In the genomic region with DNA sequence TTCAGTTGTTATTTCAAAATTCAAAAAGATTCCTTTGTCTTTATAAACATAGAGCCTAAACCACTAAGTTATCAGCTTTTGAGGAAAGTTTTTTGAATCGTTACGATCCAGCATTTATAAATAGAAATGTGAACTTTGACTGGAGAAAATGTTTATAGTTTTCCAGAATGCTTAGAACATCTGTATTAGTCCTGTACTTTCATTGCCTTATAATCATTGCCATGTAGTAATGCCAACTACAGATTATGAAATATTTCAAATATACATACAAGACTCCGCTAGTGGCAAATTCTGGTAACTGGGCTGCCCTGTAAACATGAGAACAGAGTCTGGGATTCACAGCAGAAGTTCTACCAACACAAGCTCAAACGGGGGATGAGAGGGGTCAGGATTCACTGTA, we compare ENCODE assay signal across 33 cellular contexts.
"Had no signal": no experiment of that assay in that cellular context is flagged by ENCODE, and none has a peak within 500 bp of the region (broad histone marks: within the 10 kb centered on the region; RNA-seq: fewer than 3 reads in every experiment).

No MANE protein-coding gene starts in this region.

- DNase-seq: activated B cell treated with CpG ODN at 0.5 μM for 24 hours; activated CD4-positive, alpha-beta memory T cell treated with anti-CD3 and anti-CD28 coated beads for 36 hours; activated CD4-positive, alpha-beta T cell treated with anti-CD3 and anti-CD28 coated beads for 36 hours; activated CD4-positive, alpha-beta T cell treated with anti-CD3 and anti-CD28 coated beads, Interleukin-2, amount 10 ng/mL, durations not matched to agents 24 days and 14 days; activated CD4-positive, CD25-positive, alpha-beta regulatory T cell treated with anti-CD3 and anti-CD28 coated beads, Interleukin-2, amount 50 U/mL, for 72 hours; activated CD8-positive, alpha-beta memory T cell treated with anti-CD3 and anti-CD28 coated beads, Interleukin-2, amount 50 U/mL, for 48 hours; activated CD8-positive, alpha-beta T cell treated with anti-CD3 and anti-CD28 coated beads, Interleukin-2, amount 10 ng/mL, durations not matched to agents 7 days and 5 days; activated gamma-delta T cell treated with Interleukin-2 at 50 U/mL for 16 hours; activated naive CD4-positive, alpha-beta T cell treated with anti-CD3 and anti-CD28 coated beads, Interleukin-2, amount 50 U/mL, for 16 hours; activated naive CD4-positive, alpha-beta T cell treated with Interleukin-2 at 50 U/mL for 16 hours; activated T-cell treated with anti-CD3 and anti-CD28 coated beads for 4 hours; activated T-cell treated with anti-CD3 and anti-CD28 coated beads, Interleukin-2, amount 50 U/mL, for 24 hours; activated T-cell treated with anti-CD3 and anti-CD28 coated beads, Interleukin-2, amount 50 U/mL, for 72 hours; amniotic stem cell; anterior cingulate cortex; body of pancreas; caudate nucleus; cortex of kidney; dermis blood vessel endothelial cell; effector CD4-positive, alpha-beta T cell; effector memory CD8-positive, alpha-beta T cell; erythroblast; foreskin keratinocyte; gastrocnemius medialis; glutamatergic neuron; heart left ventricle; T-helper 1 cell; T-helper 17 cell; T1000; WERI-Rb-1 had no signal

- H3K36me3 Mint-ChIP-seq: activated CD4-positive, alpha-beta memory T cell treated with anti-CD3 and anti-CD28 coated beads for 36 hours; activated naive CD8-positive, alpha-beta T cell had no signal

- H3K27ac Mint-ChIP-seq: activated B cell treated with CpG ODN at 0.5 μM for 24 hours; activated CD4-positive, alpha-beta memory T cell treated with anti-CD3 and anti-CD28 coated beads for 36 hours; activated CD4-positive, alpha-beta T cell treated with anti-CD3 and anti-CD28 coated beads for 36 hours; activated CD4-positive, alpha-beta T cell treated with anti-CD3 and anti-CD28 coated beads, Interleukin-2, amount 10 ng/mL, durations not matched to agents 24 days and 14 days; activated CD8-positive, alpha-beta T cell treated with anti-CD3 and anti-CD28 coated beads, Interleukin-2, amount 10 ng/mL, durations not matched to agents 7 days and 5 days; activated naive CD8-positive, alpha-beta T cell; activated T-cell treated with anti-CD3 and anti-CD28 coated beads, Interleukin-2, amount 50 U/mL, for 24 hours; activated T-cell treated with anti-CD3 and anti-CD28 coated beads, Interleukin-2, amount 50 U/mL, for 72 hours; effector memory CD8-positive, alpha-beta T cell; T-helper 17 cell; T-helper 2 cell treated with Interferon-gamma antibody and Interleukin-4, amounts not matched to agents 5 μg/mL and 100 μg/mL, for 36 hours had no signal

- H3K4me1 ChIP-seq: body of pancreas, foreskin keratinocyte, heart left ventricle had no signal

- H3K4me1 Mint-ChIP-seq: activated B cell treated with CpG ODN at 0.5 μM for 24 hours; activated CD4-positive, alpha-beta T cell treated with anti-CD3 and anti-CD28 coated beads for 36 hours had no signal

- ATAC-seq: activated CD4-positive, alpha-beta T cell treated with anti-CD3 and anti-CD28 coated beads for 36 hours; activated CD8-positive, alpha-beta T cell treated with anti-CD3 and anti-CD28 coated beads, Interleukin-2, amount 10 ng/mL, durations not matched to agents 7 days and 5 days; activated T-cell treated with anti-CD3 and anti-CD28 coated beads, Interleukin-2, amount 50 U/mL, for 72 hours; body of pancreas; effector memory CD8-positive, alpha-beta T cell; gastrocnemius medialis; heart left ventricle; T-helper 17 cell had no signal

- H3K4me3 Mint-ChIP-seq: activated B cell treated with CpG ODN at 0.5 μM for 24 hours; activated CD4-positive, alpha-beta memory T cell treated with anti-CD3 and anti-CD28 coated beads for 36 hours; activated CD4-positive, alpha-beta T cell treated with anti-CD3 and anti-CD28 coated beads for 36 hours; activated CD4-positive, alpha-beta T cell treated with anti-CD3 and anti-CD28 coated beads, Interleukin-2, amount 10 ng/mL, durations not matched to agents 24 days and 14 days; activated CD8-positive, alpha-beta T cell treated with anti-CD3 and anti-CD28 coated beads, Interleukin-2, amount 10 ng/mL, durations not matched to agents 7 days and 5 days; activated naive CD8-positive, alpha-beta T cell; activated T-cell treated with anti-CD3 and anti-CD28 coated beads, Interleukin-2, amount 50 U/mL, for 24 hours; activated T-cell treated with anti-CD3 and anti-CD28 coated beads, Interleukin-2, amount 50 U/mL, for 72 hours; effector memory CD8-positive, alpha-beta T cell; T-helper 17 cell; T-helper 2 cell treated with Interferon-gamma antibody and Interleukin-4, amounts not matched to agents 5 μg/mL and 100 μg/mL, for 36 hours had no signal

- H3K27ac ChIP-seq: body of pancreas, esophagus muscularis mucosa, foreskin keratinocyte, gastrocnemius medialis, heart left ventricle, WERI-Rb-1 had no signal

- H3K9me3 Mint-ChIP-seq: effector memory CD8-positive, alpha-beta T cell; T-helper 2 cell treated with Interferon-gamma antibody and Interleukin-4, amounts not matched to agents 5 μg/mL and 100 μg/mL, for 36 hours had no signal

- H3K9me3 ChIP-seq: gastrocnemius medialis had no signal

- H3K4me3 ChIP-seq: body of pancreas, esophagus muscularis mucosa, gastrocnemius medialis, heart left ventricle had no signal

- H3K36me3 ChIP-seq: esophagus muscularis mucosa, gastrocnemius medialis, heart left ventricle, WERI-Rb-1 had no signal

- H3K27me3 ChIP-seq: body of pancreas, foreskin keratinocyte had no signal
